In genomic region chr10:95266674-95267095, GRCh38 we compare ENCODE assay signal across 10 cellular contexts. TPM values are rescaled to one million over a fixed set of nuclear protein-coding genes. Genes with fewer than 3 reads are reported as not detected.
DNase-seq lines count a peak whose midpoint lies in the region; ATAC-seq and TF ChIP-seq lines count a peak whose summit lies in the region.
"Had no signal": no experiment of that assay in that cellular context is flagged by ENCODE, and none has a peak within 500 bp of the region (broad histone marks: within the 10 kb centered on the region; RNA-seq: fewer than 3 reads in every experiment).

No MANE protein-coding gene starts in this region.

- TF ChIP-seq CTCF in neural crest cell (conservative IDR thresholded peaks at IDR 0.05): no peak

- no peaks in the 10 kb centered on the region for H3K4me1 Mint-ChIP-seq in activated CD8-positive, alpha-beta memory T cell treated with anti-CD3 and anti-CD28 coated beads, Interleukin-2, amount 10 ng/mL, durations not matched to agents 7 days and 5 days
- H3K4me1 Mint-ChIP-seq in neural crest cell: peaks cover 7% of the 10 kb centered on the region

- CTCF ChIA-PET in activated CD8-positive, alpha-beta memory T cell treated with anti-CD3 and anti-CD28 coated beads, Interleukin-2, amount 10 ng/mL, durations not matched to agents 7 days and 5 days (lab: Charles Lee): no interaction called here

- H3K9me3 Mint-ChIP-seq in activated CD8-positive, alpha-beta memory T cell treated with anti-CD3 and anti-CD28 coated beads, Interleukin-2, amount 10 ng/mL, durations not matched to agents 7 days and 5 days (ENCODE audit: low read depth): no peaks in the 10 kb centered on the region
- no peaks in the 10 kb centered on the region for H3K9me3 Mint-ChIP-seq in neural crest cell
- H3K9me3 Mint-ChIP-seq: activated T-cell treated with anti-CD3 and anti-CD28 coated beads, Interleukin-2, amount 50 U/mL, for 4 hours had no signal

- peaks cover 8% of the 10 kb centered on the region for H3K27me3 Mint-ChIP-seq in activated CD8-positive, alpha-beta memory T cell treated with anti-CD3 and anti-CD28 coated beads, Interleukin-2, amount 10 ng/mL, durations not matched to agents 7 days and 5 days
- no peaks in the 10 kb centered on the region for H3K27me3 Mint-ChIP-seq in neural crest cell (ENCODE audit: low read depth)

- ATAC-seq in activated CD8-positive, alpha-beta memory T cell treated with anti-CD3 and anti-CD28 coated beads, Interleukin-2, amount 10 ng/mL, durations not matched to agents 7 days and 5 days: peak; percentile 42
- peak; percentile 83 for ATAC-seq in HG03060 (IDR thresholded peaks at IDR 0.05; ENCODE audit: low read depth, unreplicated experiment)

- H3K27ac Mint-ChIP-seq in activated CD8-positive, alpha-beta memory T cell treated with anti-CD3 and anti-CD28 coated beads, Interleukin-2, amount 10 ng/mL, durations not matched to agents 7 days and 5 days: no peak overlapping the region
- H3K27ac Mint-ChIP-seq in neural crest cell (ENCODE audit: unreplicated experiment): peak overlapping the region; percentile 31

- H3K36me3 Mint-ChIP-seq in activated CD8-positive, alpha-beta memory T cell treated with anti-CD3 and anti-CD28 coated beads, Interleukin-2, amount 10 ng/mL, durations not matched to agents 7 days and 5 days: peaks cover 1% of the 10 kb centered on the region
- no peaks in the 10 kb centered on the region for H3K36me3 Mint-ChIP-seq in neural crest cell (ENCODE audit: low read depth)

- peak overlapping the region; percentile 87 for H3K27ac ChIP-seq in epithelial cell of prostate

- H3K4me3 Mint-ChIP-seq in activated CD8-positive, alpha-beta memory T cell treated with anti-CD3 and anti-CD28 coated beads, Interleukin-2, amount 10 ng/mL, durations not matched to agents 7 days and 5 days: no peak overlapping the region
- no peak overlapping the region for H3K4me3 Mint-ChIP-seq in neural crest cell
- H3K4me3 Mint-ChIP-seq: activated T-cell treated with anti-CD3 and anti-CD28 coated beads, Interleukin-2, amount 50 U/mL, for 4 hours had no signal

- DNase-seq in activated CD8-positive, alpha-beta memory T cell treated with anti-CD3 and anti-CD28 coated beads, Interleukin-2, amount 10 ng/mL, durations not matched to agents 7 days and 5 days: no peak
- DNase-seq in activated CD8-positive, alpha-beta memory T cell treated with anti-CD3 and anti-CD28 coated beads for 24 hours: no peak
- DNase-seq in NOMO-1 (lab: John Stamatoyannopoulos, UW; ENCODE audit: unreplicated experiment in 2 of 2): peak; percentile 36 to 81
- DNase-seq in epithelial cell of prostate (ENCODE audit: low read depth, low spot score): peak; percentile 91
- no peak for DNase-seq in neural crest cell (ENCODE audit: low read depth, low spot score)
- no peak for DNase-seq in NCI-H526 (lab: John Stamatoyannopoulos, UW)
- DNase-seq in NCI-H345 treated with DMSO at 0.1 percent for 48 hours (lab: John Stamatoyannopoulos, UW; ENCODE audit: unreplicated experiment): no peak
- DNase-seq: activated T-cell treated with anti-CD3 and anti-CD28 coated beads, Interleukin-2, amount 50 U/mL, for 4 hours; DND-41 had no signal

RNA-seq across cellular contexts. Expression of gene PDLIM1, which starts 24.1 kb away (rescaled TPM):
- 10 to 100 TPM in 1 of 2 experiments, 1 to 10 TPM in 1; 4.8 to 22.7 TPM for total RNA-seq in activated CD8-positive, alpha-beta memory T cell treated with anti-CD3 and anti-CD28 coated beads, Interleukin-2, amount 10 ng/mL, durations not matched to agents 7 days and 5 days
- 20.9 and 26.2 TPM in 2 replicates for total RNA-seq in neural crest cell

Comparison
In these comparisons a context has a peak if more than half of its experiments do, and no peak if none do; other contexts are left out.
1. DNase-seq: peak in NOMO-1 (2 of 2) and epithelial cell of prostate (single experiment); none in activated CD8-positive, alpha-beta memory T cell treated with anti-CD3 and anti-CD28 coated beads, Interleukin-2, amount 10 ng/mL, durations not matched to agents 7 days and 5 days (single experiment), activated CD8-positive, alpha-beta memory T cell treated with anti-CD3 and anti-CD28 coated beads for 24 hours (single experiment), neural crest cell (single experiment), NCI-H526 (0 of 2) and NCI-H345 treated with DMSO at 0.1 percent for 48 hours (single experiment).